Comparison of ENCODE assay signal across 8 cellular contexts in the genomic region with DNA sequence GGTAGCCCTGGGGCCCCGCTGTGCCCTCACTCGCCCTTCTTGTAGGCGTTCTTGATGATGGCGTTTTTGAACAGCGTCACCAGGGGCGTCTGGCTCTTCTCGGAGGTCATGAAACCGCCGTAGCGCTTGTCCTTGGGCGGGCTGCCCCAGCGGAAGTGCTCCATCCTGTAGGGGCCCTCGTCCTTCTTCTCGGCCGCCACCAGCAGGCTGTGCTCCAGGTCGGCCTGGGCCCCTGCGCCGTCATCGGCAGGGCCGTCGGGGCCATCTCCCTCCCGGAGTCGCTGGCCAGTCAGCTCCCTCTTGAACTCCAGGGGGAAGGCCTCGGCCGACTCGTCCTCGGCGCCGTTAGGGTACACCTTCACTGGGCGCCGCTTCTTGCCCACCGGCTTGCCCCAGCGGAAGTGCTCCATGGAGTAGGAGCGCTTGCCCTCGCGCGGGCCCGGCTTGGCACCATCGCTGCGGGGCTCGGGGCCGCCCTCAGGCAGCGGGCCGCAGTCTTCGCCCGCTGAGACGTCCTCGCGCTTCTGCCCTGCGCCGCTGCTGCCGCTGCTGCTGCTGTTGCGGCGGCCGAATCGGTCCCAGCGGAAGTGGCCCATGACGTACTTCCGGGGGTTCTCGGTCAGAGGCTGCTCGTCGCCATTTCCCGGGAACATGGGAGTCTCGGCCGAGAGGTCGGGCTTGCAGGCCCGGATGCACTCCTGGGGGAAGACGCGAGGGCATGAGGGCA. TPM values are rescaled to one million over a fixed set of nuclear protein-coding genes. Genes with fewer than 3 reads are reported as not detected.
DNase-seq lines count a peak whose midpoint lies in the region; ATAC-seq and TF ChIP-seq lines count a peak whose summit lies in the region.

No MANE protein-coding gene starts in this region.

- peak overlapping the region; percentile 29 to 52 (median 32) for H3K4me3 ChIP-seq in right lobe of liver

- no peaks in the 10 kb centered on the region for H3K27me3 ChIP-seq in right lobe of liver

- ATAC-seq in right lobe of liver, result peak; percentile 52 to 75 (median 58)

- 42% methylated on average over 7 of the region's 69 CpGs for WGBS in right lobe of liver (ENCODE audit: insufficient coverage, low coverage, low lambda C conversion rate, missing lambda C conversion rate)

- peak; percentile 38 for DNase-seq in G401 (ENCODE audit: low spot score)
- DNase-seq in T-helper 2 cell, result peak in 4 of 5 experiments; percentile 43 to 83 (median 51)
- DNase-seq in astrocyte of the hippocampus (ENCODE audit: low read depth, low spot score), result peak; percentile 19
- peak; percentile 49 to 72 (median 54) for DNase-seq in right lobe of liver
- peak; percentile 42 to 54 for DNase-seq in stimulated activated CD8-positive, alpha-beta memory T cell treated with anti-CD3 and anti-CD28 coated beads, Interleukin-4, amount 100 ng/mL, for 1 hour (ENCODE audit: low read depth in 2 of 2, low spot score in 1 of 2)
- no peak for DNase-seq in HT-29 (ENCODE audit: low spot score)
- DNase-seq in H4 (ENCODE audit: low spot score), result no peak
- DNase-seq in NCI-H226, result no peak

- no peaks in the 10 kb centered on the region for H3K4me1 ChIP-seq in right lobe of liver

- intact Hi-C loops in right lobe of liver (cut with DNase I), result no loop called here

- no peaks in the 10 kb centered on the region for H3K36me3 ChIP-seq in right lobe of liver

- in situ Hi-C loops in G401 (cut with HindIII; ENCODE audit: low sequenced_read_pairs), result no loop called here

- TF ChIP-seq CTCF in right lobe of liver (IDR thresholded peaks at IDR 0.05), result no peak

- no peaks in the 10 kb centered on the region for H3K9me3 ChIP-seq in right lobe of liver

- peak overlapping the region in 2 of 3 donors; percentile 43 to 55 for H3K27ac ChIP-seq in right lobe of liver

- no peak for TF ChIP-seq POLR2A in right lobe of liver (IDR thresholded peaks at IDR 0.05)

RNA-seq across cellular contexts. Expression of gene POMC, which starts 7.2 kb away (rescaled TPM):
- not detected in 2 replicates for total RNA-seq in G401 (2014; rRNA removed; shearing (Covaris generic))
- 1 to 10 TPM in 2 of 6 experiments, under 1 TPM in 4; 0.30 to 1.6 (median 0.57) TPM for total RNA-seq in right lobe of liver
- total RNA-seq in HT-29 (2014; rRNA removed; shearing (Covaris generic)), result not detected in 2 replicates
- total RNA-seq in H4 (2014; rRNA removed; shearing (Covaris generic)), result not detected in 2 replicates

Comparison
In these comparisons a context has a peak if more than half of its experiments do, and no peak if none do; other contexts are left out.
1. DNase-seq: peak in G401 (single experiment), T-helper 2 cell (4 of 5), astrocyte of the hippocampus (single experiment), right lobe of liver (3 of 3) and stimulated activated CD8-positive, alpha-beta memory T cell treated with anti-CD3 and anti-CD28 coated beads, Interleukin-4, amount 100 ng/mL, for 1 hour (2 of 2); none in HT-29 (single experiment), H4 (single experiment) and NCI-H226 (single experiment).